In genomic region chr6:17865243-17865642, GRCh38 we compare ENCODE assay signal across 9 cellular contexts.
DNase-seq lines count a peak whose midpoint lies in the region; ATAC-seq and TF ChIP-seq lines count a peak whose summit lies in the region.
"Had no signal": no experiment of that assay in that cellular context is flagged by ENCODE, and none has a peak within 500 bp of the region (broad histone marks: within the 10 kb centered on the region; RNA-seq: fewer than 3 reads in every experiment).

No MANE protein-coding gene starts in this region.

- intact Hi-C loops in cardiac septum (cut with DNase I) = loop anchor here (5.0 kb wide), 3 partner anchors 52 to 122 kb away; partner anchors contain the start of gene KIF13A

- no peak overlapping the region for H3K4me3 ChIP-seq in cardiac muscle cell

- no peak overlapping the region for H3K4me3 Mint-ChIP-seq in mesothelial cell of epicardium

- H3K9me3 Mint-ChIP-seq in mesothelial cell of epicardium = no peaks in the 10 kb centered on the region

- no peak for ATAC-seq in GM21723 (IDR thresholded peaks at IDR 0.05; ENCODE audit: unreplicated experiment)
- ATAC-seq in HG03354 (IDR thresholded peaks at IDR 0.05; ENCODE audit: poor library complexity, severe bottlenecking, unreplicated experiment) = no peak

- H3K27me3 Mint-ChIP-seq in mesothelial cell of epicardium (ENCODE audit: low read depth) = no peaks in the 10 kb centered on the region

- peak overlapping the region; percentile 96 for H3K27ac Mint-ChIP-seq in mesothelial cell of epicardium

- H3K36me3 Mint-ChIP-seq in mesothelial cell of epicardium = no peaks in the 10 kb centered on the region

- H3K36me3 ChIP-seq in cardiac muscle cell = no peaks in the 10 kb centered on the region

- peak overlapping the region; percentile 64 for H3K27ac ChIP-seq in cardiac muscle cell

- no peaks in the 10 kb centered on the region for H3K9me3 ChIP-seq in cardiac muscle cell (ENCODE audit: low read depth)

- H3K27me3 ChIP-seq in cardiac muscle cell = no peaks in the 10 kb centered on the region

- DNase-seq in cardiac muscle cell (ENCODE audit: low read depth in 1 of 2, low spot score in 1 of 2) = peak in 1 of 2 donors; percentile 27
- no peak for DNase-seq in cardiac septum (ENCODE audit: low spot score)
- DNase-seq in cerebellum (ENCODE audit: low spot score) = peak; percentile 53
- DNase-seq in mesothelial cell of epicardium (ENCODE audit: low spot score in 2 of 2, unreplicated experiment in 2 of 2) = peak; percentile 25 to 69
- no peak for DNase-seq in iPS-NIHi7 (ENCODE audit: extremely low spot score)
- no peak for DNase-seq in T-helper 2 cell
- DNase-seq: NCI-H1092 had no signal

- H3K4me1 Mint-ChIP-seq in mesothelial cell of epicardium = peaks cover 61% of the 10 kb centered on the region

- H3K4me1 ChIP-seq in cardiac muscle cell (ENCODE audit: low read depth) = peaks cover 16% of the 10 kb centered on the region

- no peak for TF ChIP-seq CTCF in cardiac muscle cell (IDR thresholded peaks at IDR 0.05; ENCODE audit: low read depth, low read length)
- TF ChIP-seq CTCF in mesothelial cell of epicardium (IDR thresholded peaks at IDR 0.05; ENCODE audit: unreplicated experiment) = no peak

Comparison
In these comparisons a context has a peak if more than half of its experiments do, and no peak if none do; other contexts are left out.
1. DNase-seq: peak in cerebellum (single experiment) and mesothelial cell of epicardium (2 of 2); none in cardiac septum (single experiment), iPS-NIHi7 (single experiment) and T-helper 2 cell (0 of 5).